Comparison of ENCODE assay signal across 8 cellular contexts in the genomic region with DNA sequence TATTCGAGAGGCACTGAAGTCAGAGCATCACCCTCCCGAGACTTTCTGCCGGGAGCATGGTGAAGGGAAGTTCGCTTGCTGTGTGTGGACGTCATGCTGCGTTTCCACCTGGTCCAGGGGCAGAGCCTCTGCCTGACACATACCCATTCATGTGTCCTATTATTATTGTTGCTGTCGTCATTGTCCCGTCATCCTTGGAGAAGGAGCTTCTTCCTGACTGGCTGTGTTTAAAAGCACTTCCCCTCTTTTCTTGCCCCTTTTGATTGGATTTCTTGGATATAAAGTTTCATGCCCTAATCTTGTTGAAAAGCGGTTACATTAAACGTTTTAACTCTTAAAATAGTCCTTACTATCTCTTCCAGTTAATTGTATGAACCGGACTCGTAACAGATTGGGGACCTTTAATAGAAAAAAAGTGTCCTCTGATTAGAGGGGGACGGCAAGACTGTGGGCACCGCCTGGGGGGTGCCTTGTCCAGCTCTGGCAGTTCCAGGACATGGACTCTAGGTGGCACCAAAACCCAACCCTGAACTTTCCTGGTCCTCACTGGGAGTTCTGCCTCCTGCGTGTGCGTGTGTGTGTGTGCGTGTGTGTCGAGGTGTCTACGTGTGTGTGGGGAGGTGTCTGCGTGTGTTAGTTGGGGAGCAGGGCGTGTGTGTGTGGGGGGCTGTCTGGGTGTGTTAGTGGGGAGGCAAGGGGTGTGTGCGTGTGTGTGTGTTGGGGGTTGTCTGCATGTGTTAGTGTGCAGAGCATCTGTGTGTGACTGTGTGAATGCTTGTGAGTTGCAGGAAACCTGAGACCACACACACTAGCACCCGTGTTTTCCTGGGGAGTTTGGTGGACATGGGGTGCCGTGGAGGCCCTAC.
DNase-seq lines count a peak whose midpoint lies in the region; ATAC-seq and TF ChIP-seq lines count a peak whose summit lies in the region.

No MANE protein-coding gene starts in this region.

- H3K9ac ChIP-seq in NT2/D1 (ENCODE audit: insufficient read length, low read depth) = peak overlapping the region; percentile 24
- H3K9ac ChIP-seq in neural progenitor cell = no peak overlapping the region

- no peak overlapping the region for H3K27ac Mint-ChIP-seq in neural progenitor cell

- peaks cover 5% of the 10 kb centered on the region for H3F3A ChIP-seq in neural progenitor cell (ENCODE audit: low read depth)

- no peak overlapping the region for H2AFZ ChIP-seq in neural progenitor cell (replicated peaks)

- H3K4me3 Mint-ChIP-seq in neural progenitor cell = peak overlapping the region; percentile 51

- H3K9me3 ChIP-seq in NT2/D1 (ENCODE audit: insufficient read depth, low read length) = no peaks in the 10 kb centered on the region
- H3K9me3 ChIP-seq in neural progenitor cell (ENCODE audit: low read depth) = no peaks in the 10 kb centered on the region
- no peaks in the 10 kb centered on the region for H3K9me3 ChIP-seq in upper lobe of right lung

- intact Hi-C loops in upper lobe of right lung (cut with DNase I) = no loop called here

- no peaks in the 10 kb centered on the region for H3K27me3 ChIP-seq in H7 (ENCODE audit: control insufficient read depth, insufficient read depth, low read length)
- H3K27me3 ChIP-seq in NT2/D1 (ENCODE audit: insufficient read depth, insufficient read length) = no peaks in the 10 kb centered on the region
- H3K27me3 ChIP-seq in neural progenitor cell = no peaks in the 10 kb centered on the region
- no peaks in the 10 kb centered on the region for H3K27me3 ChIP-seq in upper lobe of right lung

- H3K4me3 ChIP-seq in H7 (ENCODE audit: insufficient read depth, low read depth, low read length) (no peak overlapping the region), NT2/D1 (ENCODE audit: insufficient read length, low read depth) (no peak overlapping the region), neural progenitor cell (no peak overlapping the region), upper lobe of right lung (no peak overlapping the region)

- peak; percentile 84 for DNase-seq in AG20443 (ENCODE audit: low spot score)
- peak; percentile 89 for DNase-seq in H7
- DNase-seq in NT2/D1 (ENCODE audit: low read depth, low spot score) = no peak
- peak; percentile 30 for DNase-seq in activated T-cell treated with anti-CD3 and anti-CD28 coated beads for 24 hours (ENCODE audit: low read depth)
- DNase-seq in fibroblast of gingiva (ENCODE audit: low read depth) = peak; percentile 74
- DNase-seq in neural progenitor cell (ENCODE audit: low spot score) = peak; percentile 85
- DNase-seq in upper lobe of right lung = no peak

- H4K20me1 ChIP-seq in neural progenitor cell (ENCODE audit: low read depth) = peaks cover 4% of the 10 kb centered on the region

- ATAC-seq in upper lobe of right lung (peak; percentile 84), GM18520 (IDR thresholded peaks at IDR 0.05; ENCODE audit: unreplicated experiment) (no peak)

- H3K4me1 ChIP-seq in NT2/D1 (ENCODE audit: insufficient read depth, insufficient read length) = peaks cover 33% of the 10 kb centered on the region
- H3K4me1 ChIP-seq in neural progenitor cell = peaks cover 9% of the 10 kb centered on the region
- H3K4me1 ChIP-seq in upper lobe of right lung = no peaks in the 10 kb centered on the region

- no peaks in the 10 kb centered on the region for H3K36me3 ChIP-seq in H7 (replicated peaks; ENCODE audit: control insufficient read depth, insufficient read depth, low read length)
- H3K36me3 ChIP-seq in NT2/D1 (ENCODE audit: insufficient read depth, insufficient read length, low read length) = no peaks in the 10 kb centered on the region
- H3K36me3 ChIP-seq in neural progenitor cell = no peaks in the 10 kb centered on the region
- H3K36me3 ChIP-seq in upper lobe of right lung = no peaks in the 10 kb centered on the region

- H3K36me3 Mint-ChIP-seq in neural progenitor cell = no peaks in the 10 kb centered on the region

- peaks cover 11% of the 10 kb centered on the region for H3K27me3 Mint-ChIP-seq in neural progenitor cell (ENCODE audit: insufficient read depth, low read depth)

- H3K4me2 ChIP-seq in neural progenitor cell = no peak overlapping the region

- no peaks in the 10 kb centered on the region for H3K79me2 ChIP-seq in neural progenitor cell (ENCODE audit: low read depth)

- TF ChIP-seq CTCF in neural progenitor cell (IDR thresholded peaks at IDR 0.05) = peak; percentile 88
- peak; percentile 76 for TF ChIP-seq CTCF in upper lobe of right lung (IDR thresholded peaks at IDR 0.05)

- H3K27ac ChIP-seq in neural progenitor cell = no peak overlapping the region
- H3K27ac ChIP-seq in upper lobe of right lung = no peak overlapping the region

- H3K4me1 Mint-ChIP-seq in neural progenitor cell = peaks cover 31% of the 10 kb centered on the region

- H3K9me3 Mint-ChIP-seq in neural progenitor cell = no peaks in the 10 kb centered on the region

Comparison
In these comparisons a context has a peak if more than half of its experiments do, and no peak if none do; other contexts are left out.
1. DNase-seq: peak in AG20443 (single experiment), H7 (single experiment), activated T-cell treated with anti-CD3 and anti-CD28 coated beads for 24 hours (single experiment), fibroblast of gingiva (single experiment) and neural progenitor cell (single experiment); none in NT2/D1 (single experiment) and upper lobe of right lung (single experiment).